14 cellular contexts compared by ENCODE assay signal in genomic region chr17:9566739-9567138, GRCh38. TPM values are rescaled to one million over a fixed set of nuclear protein-coding genes. Genes with fewer than 3 reads are reported as not detected.
DNase-seq lines count a peak whose midpoint lies in the region; ATAC-seq and TF ChIP-seq lines count a peak whose summit lies in the region.
"Not testable (repeated sequence)": the region's sequence is repeated elsewhere in the genome, so short reads cannot be mapped to it uniquely, and the experiment has no call there.
"Had no signal": no experiment of that assay in that cellular context is flagged by ENCODE, and none has a peak within 500 bp of the region (broad histone marks: within the 10 kb centered on the region; RNA-seq: fewer than 3 reads in every experiment).

No MANE protein-coding gene starts in this region.

- H3K4me3 ChIP-seq in CD8-positive, alpha-beta memory T cell (ENCODE audit: low read length); naive thymus-derived CD4-positive, alpha-beta T cell (ENCODE audit: low read length): not testable (repeated sequence)

- H3K9me3 ChIP-seq in CD4-positive, alpha-beta T cell (ENCODE audit: control insufficient read depth, low read length); CD8-positive, alpha-beta memory T cell (ENCODE audit: low read length); naive thymus-derived CD4-positive, alpha-beta T cell (ENCODE audit: control insufficient read depth in 2 of 3, low read length in 3 of 3): not testable (repeated sequence)

- not testable (repeated sequence) for TF ChIP-seq CTCF in CD4-positive, alpha-beta T cell (IDR thresholded peaks at IDR 0.05)

- H3K9me3 Mint-ChIP-seq in CD4-positive, alpha-beta T cell; CD8-positive, alpha-beta memory T cell; T-cell; activated CD4-positive, alpha-beta T cell treated with anti-CD3 and anti-CD28 coated beads for 36 hours (ENCODE audit: low read depth); activated T-helper 1 cell treated with anti-CD3 and anti-CD28 coated beads, Interleukin-12 subunit alpha, Interleukin-12 subunit beta, Interleukin-2, Interleukin-4 antibody, amounts not matched to agents 30 ng/mL and 10 ng/mL and 1 ng/mL, durations not matched to agents 14 hours and 24 hours and 36 hours; effector memory CD8-positive, alpha-beta T cell; naive thymus-derived CD4-positive, alpha-beta T cell; natural killer cell treated with Interleukin-12 subunit alpha and Interleukin-12 subunit beta and Interleukin-15 and Interleukin-18, amount 100 ng/mL, for 72 hours: not testable (repeated sequence)

- H3K4me1 ChIP-seq in CD8-positive, alpha-beta memory T cell (ENCODE audit: insufficient read depth, low read length), result peaks cover 13% of the 10 kb centered on the region
- not testable (repeated sequence) for H3K4me1 ChIP-seq in naive thymus-derived CD4-positive, alpha-beta T cell (ENCODE audit: control insufficient read depth in 2 of 2, insufficient read depth in 2 of 2, low read length in 2 of 2)

- peak overlapping the region; percentile 45 for H3K4me3 Mint-ChIP-seq in CD4-positive, alpha-beta T cell
- peak overlapping the region in 6 of 7 donors; percentile 5 to 80 (median 58) for H3K4me3 Mint-ChIP-seq in CD8-positive, alpha-beta memory T cell
- peak overlapping the region in 1 of 3 donors; percentile 14 for H3K4me3 Mint-ChIP-seq in T-cell
- H3K4me3 Mint-ChIP-seq in activated CD4-positive, alpha-beta T cell treated with anti-CD3 and anti-CD28 coated beads for 36 hours; activated T-helper 1 cell treated with anti-CD3 and anti-CD28 coated beads, Interleukin-12 subunit alpha, Interleukin-12 subunit beta, Interleukin-2, Interleukin-4 antibody, amounts not matched to agents 30 ng/mL and 10 ng/mL and 1 ng/mL, durations not matched to agents 14 hours and 24 hours and 36 hours: not testable (repeated sequence)
- H3K4me3 Mint-ChIP-seq in effector memory CD8-positive, alpha-beta T cell, result peak overlapping the region; percentile 61 to 72
- peak overlapping the region in 1 of 10 donors; percentile 12 for H3K4me3 Mint-ChIP-seq in naive thymus-derived CD4-positive, alpha-beta T cell
- H3K4me3 Mint-ChIP-seq in natural killer cell treated with Interleukin-12 subunit alpha and Interleukin-12 subunit beta and Interleukin-15 and Interleukin-18, amount 100 ng/mL, for 72 hours, result peak overlapping the region; percentile 61

- H3K36me3 Mint-ChIP-seq in CD4-positive, alpha-beta T cell (ENCODE audit: low read depth), result peaks cover 66% of the 10 kb centered on the region
- peaks cover 17 to 57% (median 20%) of the 10 kb centered on the region in 3 donors for H3K36me3 Mint-ChIP-seq in CD8-positive, alpha-beta memory T cell
- peaks cover 53% of the 10 kb centered on the region for H3K36me3 Mint-ChIP-seq in T-cell
- H3K36me3 Mint-ChIP-seq in activated CD4-positive, alpha-beta T cell treated with anti-CD3 and anti-CD28 coated beads for 36 hours (ENCODE audit: low read depth), result peaks cover 34% of the 10 kb centered on the region
- peaks cover 33% of the 10 kb centered on the region for H3K36me3 Mint-ChIP-seq in activated T-helper 1 cell treated with anti-CD3 and anti-CD28 coated beads, Interleukin-12 subunit alpha, Interleukin-12 subunit beta, Interleukin-2, Interleukin-4 antibody, amounts not matched to agents 30 ng/mL and 10 ng/mL and 1 ng/mL, durations not matched to agents 14 hours and 24 hours and 36 hours (ENCODE audit: low read depth)
- H3K36me3 Mint-ChIP-seq in effector memory CD8-positive, alpha-beta T cell (ENCODE audit: insufficient read depth), result peaks cover 19% of the 10 kb centered on the region
- peaks cover 18 to 57% (median 30%) of the 10 kb centered on the region in 5 donors for H3K36me3 Mint-ChIP-seq in naive thymus-derived CD4-positive, alpha-beta T cell
- H3K36me3 Mint-ChIP-seq in natural killer cell treated with Interleukin-12 subunit alpha and Interleukin-12 subunit beta and Interleukin-15 and Interleukin-18, amount 100 ng/mL, for 72 hours, result peaks cover 19% of the 10 kb centered on the region

- POLR2A ChIA-PET in CD4-positive, alpha-beta T cell (lab: Charles Lee); CD8-positive, alpha-beta memory T cell (lab: Charles Lee); T-cell (lab: Charles Lee); activated CD4-positive, alpha-beta T cell treated with anti-CD3 and anti-CD28 coated beads for 36 hours (lab: Charles Lee); naive thymus-derived CD4-positive, alpha-beta T cell (lab: Charles Lee): not testable (repeated sequence)

- intact Hi-C loops in CD4-positive, alpha-beta T cell (cut with DNase I, micrococcal nuclease); activated CD4-positive, alpha-beta T cell treated with anti-CD3 and anti-CD28 coated beads for 36 hours (cut with DNase I, micrococcal nuclease); activated T-helper 1 cell treated with anti-CD3 and anti-CD28 coated beads, Interleukin-12 subunit alpha, Interleukin-12 subunit beta, Interleukin-2, Interleukin-4 antibody, amounts not matched to agents 30 ng/mL and 10 ng/mL and 1 ng/mL, durations not matched to agents 14 hours and 24 hours and 36 hours (cut with micrococcal nuclease); naive thymus-derived CD4-positive, alpha-beta T cell (cut with micrococcal nuclease): not testable (repeated sequence)

- H3K27ac Mint-ChIP-seq in CD4-positive, alpha-beta T cell, result peak overlapping the region; percentile 52
- peak overlapping the region in 7 of 8 donors; percentile 12 to 78 (median 68) for H3K27ac Mint-ChIP-seq in CD8-positive, alpha-beta memory T cell
- H3K27ac Mint-ChIP-seq in T-cell, result peak overlapping the region; percentile 84 to 88
- peak overlapping the region; percentile 11 for H3K27ac Mint-ChIP-seq in activated CD4-positive, alpha-beta T cell treated with anti-CD3 and anti-CD28 coated beads for 36 hours
- H3K27ac Mint-ChIP-seq in activated T-helper 1 cell treated with anti-CD3 and anti-CD28 coated beads, Interleukin-12 subunit alpha, Interleukin-12 subunit beta, Interleukin-2, Interleukin-4 antibody, amounts not matched to agents 30 ng/mL and 10 ng/mL and 1 ng/mL, durations not matched to agents 14 hours and 24 hours and 36 hours, result peak overlapping the region; percentile 10
- H3K27ac Mint-ChIP-seq in effector memory CD8-positive, alpha-beta T cell, result peak overlapping the region; percentile 82 to 87
- peak overlapping the region in 6 of 9 donors; percentile 3 to 71 (median 31) for H3K27ac Mint-ChIP-seq in naive thymus-derived CD4-positive, alpha-beta T cell
- H3K27ac Mint-ChIP-seq in natural killer cell treated with Interleukin-12 subunit alpha and Interleukin-12 subunit beta and Interleukin-15 and Interleukin-18, amount 100 ng/mL, for 72 hours, result peak overlapping the region; percentile 26 to 29

- not testable (repeated sequence) for H3K27me3 Mint-ChIP-seq in CD4-positive, alpha-beta T cell; CD8-positive, alpha-beta memory T cell; T-cell; activated CD4-positive, alpha-beta T cell treated with anti-CD3 and anti-CD28 coated beads for 36 hours; activated T-helper 1 cell treated with anti-CD3 and anti-CD28 coated beads, Interleukin-12 subunit alpha, Interleukin-12 subunit beta, Interleukin-2, Interleukin-4 antibody, amounts not matched to agents 30 ng/mL and 10 ng/mL and 1 ng/mL, durations not matched to agents 14 hours and 24 hours and 36 hours (ENCODE audit: insufficient read depth); effector memory CD8-positive, alpha-beta T cell; naive thymus-derived CD4-positive, alpha-beta T cell; natural killer cell treated with Interleukin-12 subunit alpha and Interleukin-12 subunit beta and Interleukin-15 and Interleukin-18, amount 100 ng/mL, for 72 hours

- peaks cover 50% of the 10 kb centered on the region for H3K4me1 Mint-ChIP-seq in CD4-positive, alpha-beta T cell (ENCODE audit: low read depth)
- peaks cover 41 to 57% (median 52%) of the 10 kb centered on the region in 3 donors for H3K4me1 Mint-ChIP-seq in CD8-positive, alpha-beta memory T cell
- peaks cover 42 to 49% (median 47%) of the 10 kb centered on the region in 3 donors for H3K4me1 Mint-ChIP-seq in T-cell
- H3K4me1 Mint-ChIP-seq in activated CD4-positive, alpha-beta T cell treated with anti-CD3 and anti-CD28 coated beads for 36 hours, result peaks cover 29% of the 10 kb centered on the region
- H3K4me1 Mint-ChIP-seq in activated T-helper 1 cell treated with anti-CD3 and anti-CD28 coated beads, Interleukin-12 subunit alpha, Interleukin-12 subunit beta, Interleukin-2, Interleukin-4 antibody, amounts not matched to agents 30 ng/mL and 10 ng/mL and 1 ng/mL, durations not matched to agents 14 hours and 24 hours and 36 hours (ENCODE audit: low read depth), result peaks cover 19% of the 10 kb centered on the region
- H3K4me1 Mint-ChIP-seq in effector memory CD8-positive, alpha-beta T cell (ENCODE audit: low read depth in 2 of 2), result peaks cover 19 to 44% of the 10 kb centered on the region in 2 donors
- peaks cover 24 to 50% (median 44%) of the 10 kb centered on the region in 7 donors for H3K4me1 Mint-ChIP-seq in naive thymus-derived CD4-positive, alpha-beta T cell
- H3K4me1 Mint-ChIP-seq in natural killer cell treated with Interleukin-12 subunit alpha and Interleukin-12 subunit beta and Interleukin-15 and Interleukin-18, amount 100 ng/mL, for 72 hours (ENCODE audit: low read depth in 2 of 2), result peaks cover 44 to 46% of the 10 kb centered on the region in 2 donors

- DNase-seq in CD4-positive, alpha-beta T cell; CD8-positive, alpha-beta memory T cell; T-cell; activated CD4-positive, alpha-beta T cell treated with anti-CD3 and anti-CD28 coated beads for 36 hours; activated T-helper 1 cell treated with anti-CD3 and anti-CD28 coated beads, Interleukin-12 subunit alpha, Interleukin-12 subunit beta, Interleukin-2, Interleukin-4 antibody, amounts not matched to agents 30 ng/mL and 10 ng/mL and 1 ng/mL, durations not matched to agents 14 hours and 24 hours and 36 hours (ENCODE audit: low spot score); effector memory CD8-positive, alpha-beta T cell; naive thymus-derived CD4-positive, alpha-beta T cell; natural killer cell treated with Interleukin-12 subunit alpha and Interleukin-12 subunit beta and Interleukin-15 and Interleukin-18, amount 100 ng/mL, for 72 hours (ENCODE audit: low spot score): not testable (repeated sequence)

- H3K27ac ChIP-seq in CD4-positive, alpha-beta T cell (ENCODE audit: low read depth, low read length); CD8-positive, alpha-beta memory T cell (ENCODE audit: low read depth, low read length); naive thymus-derived CD4-positive, alpha-beta T cell (ENCODE audit: low read depth, low read length): not testable (repeated sequence)

- CTCF ChIA-PET in CD4-positive, alpha-beta T cell (lab: Charles Lee), result interaction anchor here (1.2 kb wide), 1 partner anchor 9 kb away, joined by 3 read pairs; the partner anchor contains the start of genes CFAP52 and STX8
- CTCF ChIA-PET in CD8-positive, alpha-beta memory T cell (lab: Charles Lee), result interaction anchor here (1.4 kb wide), 1 partner anchor 10 kb away, joined by 4 read pairs; no protein-coding TSS in a partner anchor
- CTCF ChIA-PET in T-cell (lab: Charles Lee), result interaction anchor here (0.8 to 1.1 kb wide), 2 partner anchors 10 to 11 kb away, joined by 3 to 4 read pairs; partner anchors contain the start of gene CFAP52 (in 1 of the 2)
- CTCF ChIA-PET in activated CD4-positive, alpha-beta T cell treated with anti-CD3 and anti-CD28 coated beads for 36 hours (lab: Charles Lee), result interaction anchor here (0.9 kb wide), 1 partner anchor 16 kb away, joined by 3 read pairs; no protein-coding TSS in a partner anchor
- CTCF ChIA-PET in naive thymus-derived CD4-positive, alpha-beta T cell (lab: Charles Lee), result not testable (repeated sequence)

- not testable (repeated sequence) for H3K27me3 ChIP-seq in CD4-positive, alpha-beta T cell (ENCODE audit: control insufficient read depth, insufficient read depth, low read length); CD8-positive, alpha-beta memory T cell (ENCODE audit: insufficient read depth, low read length, poor library complexity, severe bottlenecking); naive thymus-derived CD4-positive, alpha-beta T cell (ENCODE audit: control insufficient read depth in 2 of 2, insufficient read depth in 2 of 2, low read length in 2 of 2)

- not testable (repeated sequence) for ATAC-seq in CD4-positive, alpha-beta T cell (ENCODE audit: poor library complexity); T-cell (replicated peaks in 1 of 4); activated CD4-positive, alpha-beta T cell treated with anti-CD3 and anti-CD28 coated beads for 36 hours; effector memory CD8-positive, alpha-beta T cell (replicated peaks); naive thymus-derived CD4-positive, alpha-beta T cell; natural killer cell treated with Interleukin-12 subunit alpha and Interleukin-12 subunit beta and Interleukin-15 and Interleukin-18, amount 100 ng/mL, for 72 hours

- not testable (repeated sequence) for H3K36me3 ChIP-seq in CD8-positive, alpha-beta memory T cell (ENCODE audit: insufficient read depth, low read length)
- peaks cover 0 to 10% (median 0%) of the 10 kb centered on the region in 3 experiments for H3K36me3 ChIP-seq in naive thymus-derived CD4-positive, alpha-beta T cell (ENCODE audit: control insufficient read depth in 2 of 3, insufficient read depth in 3 of 3, low read length in 3 of 3)

RNA-seq across cellular contexts. Expression of gene STX8, which starts 8.9 kb away (rescaled TPM):
- 10 to 100 TPM; 52.2 to 63.2 TPM for total RNA-seq in CD4-positive, alpha-beta T cell
- 10 to 100 TPM; 63.3 to 64.8 TPM for total RNA-seq in CD8-positive, alpha-beta memory T cell
- polyA plus RNA-seq in CD8-positive, alpha-beta memory T cell, result 171 TPM
- total RNA-seq in T-cell, result 10 to 100 TPM; 34.1 to 65.2 (median 57.8) TPM
- 10 to 100 TPM; 65.7 to 87.7 TPM for total RNA-seq in activated CD4-positive, alpha-beta T cell treated with anti-CD3 and anti-CD28 coated beads for 36 hours
- 45.4 and 47.2 TPM in 2 replicates for total RNA-seq in activated T-helper 1 cell treated with anti-CD3 and anti-CD28 coated beads, Interleukin-12 subunit alpha, Interleukin-12 subunit beta, Interleukin-2, Interleukin-4 antibody, amounts not matched to agents 30 ng/mL and 10 ng/mL and 1 ng/mL, durations not matched to agents 14 hours and 24 hours and 36 hours
- 10 to 100 TPM; 45.1 to 71.3 (median 48.9) TPM for total RNA-seq in naive thymus-derived CD4-positive, alpha-beta T cell
- polyA plus RNA-seq in naive thymus-derived CD4-positive, alpha-beta T cell, result 100 to 1,000 TPM; 105 to 116 TPM
- total RNA-seq in natural killer cell treated with Interleukin-12 subunit alpha and Interleukin-12 subunit beta and Interleukin-15 and Interleukin-18, amount 100 ng/mL, for 72 hours, result 10 to 100 TPM; 65.2 to 87.7 TPM

RNA-seq across cellular contexts. Expression of gene CFAP52, which starts 9.7 kb away (rescaled TPM):
- not detected for total RNA-seq in CD4-positive, alpha-beta T cell
- total RNA-seq in CD8-positive, alpha-beta memory T cell, result not detected
- polyA plus RNA-seq in CD8-positive, alpha-beta memory T cell, result not detected
- not detected for total RNA-seq in T-cell
- not detected for total RNA-seq in activated CD4-positive, alpha-beta T cell treated with anti-CD3 and anti-CD28 coated beads for 36 hours
- not detected in 2 replicates for total RNA-seq in activated T-helper 1 cell treated with anti-CD3 and anti-CD28 coated beads, Interleukin-12 subunit alpha, Interleukin-12 subunit beta, Interleukin-2, Interleukin-4 antibody, amounts not matched to agents 30 ng/mL and 10 ng/mL and 1 ng/mL, durations not matched to agents 14 hours and 24 hours and 36 hours
- total RNA-seq in naive thymus-derived CD4-positive, alpha-beta T cell, result not detected
- not detected for polyA plus RNA-seq in naive thymus-derived CD4-positive, alpha-beta T cell
- total RNA-seq in natural killer cell treated with Interleukin-12 subunit alpha and Interleukin-12 subunit beta and Interleukin-15 and Interleukin-18, amount 100 ng/mL, for 72 hours, result not detected
- total RNA-seq: Caco-2, GM12878, GM23248, H1, H7 had no signal
- polyA plus RNA-seq: CD14-positive monocyte had no signal

Comparison
In these comparisons a context has a peak if more than half of its experiments do, and no peak if none do; other contexts are left out.
1. H3K27ac Mint-ChIP-seq: peak in every context shown above with its lines; median percentile 86 in T-cell; 84 in effector memory CD8-positive, alpha-beta T cell; 68 in CD8-positive, alpha-beta memory T cell; 52 in CD4-positive, alpha-beta T cell; 31 in naive thymus-derived CD4-positive, alpha-beta T cell; 28 in natural killer cell treated with Interleukin-12 subunit alpha and Interleukin-12 subunit beta and Interleukin-15 and Interleukin-18, amount 100 ng/mL, for 72 hours; 11 in activated CD4-positive, alpha-beta T cell treated with anti-CD3 and anti-CD28 coated beads for 36 hours; 10 in activated T-helper 1 cell treated with anti-CD3 and anti-CD28 coated beads, Interleukin-12 subunit alpha, Interleukin-12 subunit beta, Interleukin-2, Interleukin-4 antibody, amounts not matched to agents 30 ng/mL and 10 ng/mL and 1 ng/mL, durations not matched to agents 14 hours and 24 hours and 36 hours.